1 cellular context compared by ENCODE assay signal in genomic region chr7:89458076-89458475, GRCh38.
TF ChIP-seq lines count a peak whose summit lies in the region.

No MANE protein-coding gene starts in this region.

TF ChIP-seq in GM23338, 12 proteins besides CTCF, POLR2A, EP300 and RAD21 (continued from another document):
- TF ChIP-seq, protein P1, sequence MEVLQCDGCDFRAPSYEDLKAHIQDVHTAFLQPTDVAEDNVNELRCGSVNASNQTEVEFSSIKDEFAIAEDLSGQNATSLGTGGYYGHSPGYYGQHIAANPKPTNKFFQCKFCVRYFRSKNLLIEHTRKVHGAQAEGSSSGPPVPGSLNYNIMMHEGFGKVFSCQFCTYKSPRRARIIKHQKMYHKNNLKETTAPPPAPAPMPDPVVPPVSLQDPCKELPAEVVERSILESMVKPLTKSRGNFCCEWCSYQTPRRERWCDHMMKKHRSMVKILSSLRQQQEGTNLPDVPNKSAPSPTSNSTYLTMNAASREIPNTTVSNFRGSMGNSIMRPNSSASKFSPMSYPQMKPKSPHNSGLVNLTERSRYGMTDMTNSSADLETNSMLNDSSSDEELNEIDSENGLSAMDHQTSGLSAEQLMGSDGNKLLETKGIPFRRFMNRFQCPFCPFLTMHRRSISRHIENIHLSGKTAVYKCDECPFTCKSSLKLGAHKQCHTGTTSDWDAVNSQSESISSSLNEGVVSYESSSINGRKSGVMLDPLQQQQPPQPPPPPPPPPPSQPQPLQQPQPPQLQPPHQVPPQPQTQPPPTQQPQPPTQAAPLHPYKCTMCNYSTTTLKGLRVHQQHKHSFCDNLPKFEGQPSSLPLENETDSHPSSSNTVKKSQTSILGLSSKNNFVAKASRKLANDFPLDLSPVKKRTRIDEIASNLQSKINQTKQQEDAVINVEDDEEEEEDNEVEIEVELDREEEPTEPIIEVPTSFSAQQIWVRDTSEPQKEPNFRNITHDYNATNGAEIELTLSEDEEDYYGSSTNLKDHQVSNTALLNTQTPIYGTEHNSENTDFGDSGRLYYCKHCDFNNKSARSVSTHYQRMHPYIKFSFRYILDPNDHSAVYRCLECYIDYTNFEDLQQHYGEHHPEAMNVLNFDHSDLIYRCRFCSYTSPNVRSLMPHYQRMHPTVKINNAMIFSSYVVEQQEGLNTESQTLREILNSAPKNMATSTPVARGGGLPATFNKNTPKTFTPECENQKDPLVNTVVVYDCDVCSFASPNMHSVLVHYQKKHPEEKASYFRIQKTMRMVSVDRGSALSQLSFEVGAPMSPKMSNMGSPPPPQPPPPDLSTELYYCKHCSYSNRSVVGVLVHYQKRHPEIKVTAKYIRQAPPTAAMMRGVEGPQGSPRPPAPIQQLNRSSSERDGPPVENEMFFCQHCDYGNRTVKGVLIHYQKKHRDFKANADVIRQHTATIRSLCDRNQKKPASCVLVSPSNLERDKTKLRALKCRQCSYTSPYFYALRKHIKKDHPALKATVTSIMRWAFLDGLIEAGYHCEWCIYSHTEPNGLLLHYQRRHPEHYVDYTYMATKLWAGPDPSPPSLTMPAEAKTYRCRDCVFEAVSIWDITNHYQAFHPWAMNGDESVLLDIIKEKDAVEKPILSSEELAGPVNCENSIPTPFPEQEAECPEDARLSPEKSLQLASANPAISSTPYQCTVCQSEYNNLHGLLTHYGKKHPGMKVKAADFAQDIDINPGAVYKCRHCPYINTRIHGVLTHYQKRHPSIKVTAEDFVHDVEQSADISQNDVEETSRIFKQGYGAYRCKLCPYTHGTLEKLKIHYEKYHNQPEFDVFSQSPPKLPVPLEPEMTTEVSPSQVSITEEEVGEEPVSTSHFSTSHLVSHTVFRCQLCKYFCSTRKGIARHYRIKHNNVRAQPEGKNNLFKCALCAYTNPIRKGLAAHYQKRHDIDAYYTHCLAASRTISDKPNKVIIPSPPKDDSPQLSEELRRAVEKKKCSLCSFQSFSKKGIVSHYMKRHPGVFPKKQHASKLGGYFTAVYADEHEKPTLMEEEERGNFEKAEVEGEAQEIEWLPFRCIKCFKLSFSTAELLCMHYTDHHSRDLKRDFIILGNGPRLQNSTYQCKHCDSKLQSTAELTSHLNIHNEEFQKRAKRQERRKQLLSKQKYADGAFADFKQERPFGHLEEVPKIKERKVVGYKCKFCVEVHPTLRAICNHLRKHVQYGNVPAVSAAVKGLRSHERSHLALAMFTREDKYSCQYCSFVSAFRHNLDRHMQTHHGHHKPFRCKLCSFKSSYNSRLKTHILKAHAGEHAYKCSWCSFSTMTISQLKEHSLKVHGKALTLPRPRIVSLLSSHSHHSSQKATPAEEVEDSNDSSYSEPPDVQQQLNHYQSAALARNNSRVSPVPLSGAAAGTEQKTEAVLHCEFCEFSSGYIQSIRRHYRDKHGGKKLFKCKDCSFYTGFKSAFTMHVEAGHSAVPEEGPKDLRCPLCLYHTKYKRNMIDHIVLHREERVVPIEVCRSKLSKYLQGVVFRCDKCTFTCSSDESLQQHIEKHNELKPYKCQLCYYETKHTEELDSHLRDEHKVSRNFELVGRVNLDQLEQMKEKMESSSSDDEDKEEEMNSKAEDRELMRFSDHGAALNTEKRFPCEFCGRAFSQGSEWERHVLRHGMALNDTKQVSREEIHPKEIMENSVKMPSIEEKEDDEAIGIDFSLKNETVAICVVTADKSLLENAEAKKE (CRISPR knock-in tag; IDR thresholded peaks at IDR 0.05) = no peak
- TF ChIP-seq JUNB (IDR thresholded peaks at IDR 0.05; ENCODE audit: unreplicated experiment) (no peak), NANOG (IDR thresholded peaks at IDR 0.05; ENCODE audit: borderline replicate concordance) (no peak), EZH2phosphoT487 (IDR thresholded peaks at IDR 0.05; ENCODE audit: unreplicated experiment) (no peak)
- TF ChIP-seq, protein P2, sequence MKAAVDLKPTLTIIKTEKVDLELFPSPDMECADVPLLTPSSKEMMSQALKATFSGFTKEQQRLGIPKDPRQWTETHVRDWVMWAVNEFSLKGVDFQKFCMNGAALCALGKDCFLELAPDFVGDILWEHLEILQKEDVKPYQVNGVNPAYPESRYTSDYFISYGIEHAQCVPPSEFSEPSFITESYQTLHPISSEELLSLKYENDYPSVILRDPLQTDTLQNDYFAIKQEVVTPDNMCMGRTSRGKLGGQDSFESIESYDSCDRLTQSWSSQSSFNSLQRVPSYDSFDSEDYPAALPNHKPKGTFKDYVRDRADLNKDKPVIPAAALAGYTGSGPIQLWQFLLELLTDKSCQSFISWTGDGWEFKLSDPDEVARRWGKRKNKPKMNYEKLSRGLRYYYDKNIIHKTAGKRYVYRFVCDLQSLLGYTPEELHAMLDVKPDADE (IDR thresholded peaks at IDR 0.05) = no peak
- TF ChIP-seq, protein P3, sequence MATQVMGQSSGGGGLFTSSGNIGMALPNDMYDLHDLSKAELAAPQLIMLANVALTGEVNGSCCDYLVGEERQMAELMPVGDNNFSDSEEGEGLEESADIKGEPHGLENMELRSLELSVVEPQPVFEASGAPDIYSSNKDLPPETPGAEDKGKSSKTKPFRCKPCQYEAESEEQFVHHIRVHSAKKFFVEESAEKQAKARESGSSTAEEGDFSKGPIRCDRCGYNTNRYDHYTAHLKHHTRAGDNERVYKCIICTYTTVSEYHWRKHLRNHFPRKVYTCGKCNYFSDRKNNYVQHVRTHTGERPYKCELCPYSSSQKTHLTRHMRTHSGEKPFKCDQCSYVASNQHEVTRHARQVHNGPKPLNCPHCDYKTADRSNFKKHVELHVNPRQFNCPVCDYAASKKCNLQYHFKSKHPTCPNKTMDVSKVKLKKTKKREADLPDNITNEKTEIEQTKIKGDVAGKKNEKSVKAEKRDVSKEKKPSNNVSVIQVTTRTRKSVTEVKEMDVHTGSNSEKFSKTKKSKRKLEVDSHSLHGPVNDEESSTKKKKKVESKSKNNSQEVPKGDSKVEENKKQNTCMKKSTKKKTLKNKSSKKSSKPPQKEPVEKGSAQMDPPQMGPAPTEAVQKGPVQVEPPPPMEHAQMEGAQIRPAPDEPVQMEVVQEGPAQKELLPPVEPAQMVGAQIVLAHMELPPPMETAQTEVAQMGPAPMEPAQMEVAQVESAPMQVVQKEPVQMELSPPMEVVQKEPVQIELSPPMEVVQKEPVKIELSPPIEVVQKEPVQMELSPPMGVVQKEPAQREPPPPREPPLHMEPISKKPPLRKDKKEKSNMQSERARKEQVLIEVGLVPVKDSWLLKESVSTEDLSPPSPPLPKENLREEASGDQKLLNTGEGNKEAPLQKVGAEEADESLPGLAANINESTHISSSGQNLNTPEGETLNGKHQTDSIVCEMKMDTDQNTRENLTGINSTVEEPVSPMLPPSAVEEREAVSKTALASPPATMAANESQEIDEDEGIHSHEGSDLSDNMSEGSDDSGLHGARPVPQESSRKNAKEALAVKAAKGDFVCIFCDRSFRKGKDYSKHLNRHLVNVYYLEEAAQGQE (IDR thresholded peaks at IDR 0.05; ENCODE audit: unreplicated experiment) = no peak
TF ChIP-seq in GM23338: peak in this region for 0.
